ENCODE assay signal across 1 cellular context in genomic region chr5:120504057-120504456, GRCh38.
TF ChIP-seq lines count a peak whose summit lies in the region.

No MANE protein-coding gene starts in this region.

TF ChIP-seq in SK-N-SH, 30 proteins besides CTCF, POLR2A, EP300 and RAD21:
- TF ChIP-seq REST (IDR thresholded peaks at IDR 0.05; ENCODE audit: low read depth, low read length) (peak; percentile 86), FOXM1 (IDR thresholded peaks at IDR 0.05; ENCODE audit: low read depth) (no peak), GATA2 (CRISPR knock-in tag; IDR thresholded peaks at IDR 0.05) (no peak), FOSL2 (IDR thresholded peaks at IDR 0.05; ENCODE audit: borderline replicate concordance, low read depth) (no peak), ZBTB33 (IDR thresholded peaks at IDR 0.05; ENCODE audit: borderline replicate concordance, low read depth) (no peak)
